ENCODE assay signal across 8 cellular contexts in genomic region chr22:30968015-30968923, GRCh38. TPM values are rescaled to one million over a fixed set of nuclear protein-coding genes. Genes with fewer than 3 reads are reported as not detected.
DNase-seq lines count a peak whose midpoint lies in the region; ATAC-seq and TF ChIP-seq lines count a peak whose summit lies in the region.

MORC2 (minus strand) TSS chr22:30968774; CDS start chr22:30967889, 885 bp downstream.

- peaks cover 7% of the 10 kb centered on the region for H3K9me3 ChIP-seq in thymus (ENCODE audit: control insufficient read depth)

- peaks cover 33% of the 10 kb centered on the region for H3K36me3 Mint-ChIP-seq in effector memory CD8-positive, alpha-beta T cell (ENCODE audit: insufficient read depth)

- peak within 1 kb of the TSS; percentile 79 for H3K4me2 ChIP-seq in mesendoderm (ENCODE audit: low read length)

- POLR2A ChIA-PET in BJ (lab: Charles Lee): interaction anchor here (0.6 to 1.8 kb wide), 2 partner anchors 68 to 113 kb away, joined by 3 to 4 read pairs; partner anchors contain the start of gene SMTN

- no peak within 1 kb of the TSS for H2BK15ac ChIP-seq in mesendoderm (replicated peaks; ENCODE audit: low read depth)

- no peak within 1 kb of the TSS for H4K5ac ChIP-seq in mesendoderm (ENCODE audit: low read length)

- CTCF ChIA-PET in BJ (lab: Yijun Ruan, JAX): interaction anchor here (0.8 to 5.0 kb wide), 8 partner anchors 18 to 139 kb away, joined by 3 to 29 read pairs (median 4); partner anchors contain the start of genes SELENOM and SMTN

- H3K9me3 Mint-ChIP-seq in effector memory CD8-positive, alpha-beta T cell: peaks cover 4 to 7% of the 10 kb centered on the region in 2 donors

- peaks cover 6% of the 10 kb centered on the region for H3K36me3 ChIP-seq in BJ (ENCODE audit: control insufficient read depth, insufficient read depth, low read length)
- H3K36me3 ChIP-seq in mesendoderm (ENCODE audit: control insufficient read depth, insufficient read depth, low read length): peaks cover 12% of the 10 kb centered on the region
- peaks cover 21% of the 10 kb centered on the region for H3K36me3 ChIP-seq in thymus (ENCODE audit: control insufficient read depth, insufficient read depth)

- peak within 1 kb of the TSS; percentile 93 for H3K56ac ChIP-seq in mesendoderm (ENCODE audit: low read length)

- H3K4ac ChIP-seq in mesendoderm (ENCODE audit: low read depth, low read length): peak within 1 kb of the TSS; percentile 73

- H3K23ac ChIP-seq in mesendoderm (ENCODE audit: low read length): peak within 1 kb of the TSS; percentile 90

- H3K4me1 ChIP-seq in mesendoderm (ENCODE audit: control insufficient read depth, low read depth, low read length): peaks cover 18% of the 10 kb centered on the region
- H3K4me1 ChIP-seq in thymus (ENCODE audit: control insufficient read depth, insufficient read depth, low read length): peaks cover 8% of the 10 kb centered on the region

- no peak for TF ChIP-seq CTCF in BJ (IDR thresholded peaks at IDR 0.05; ENCODE audit: insufficient read depth, low read depth, low read length)

- H2BK5ac ChIP-seq in mesendoderm (ENCODE audit: low read length): no peak within 1 kb of the TSS

- H3K4me3 Mint-ChIP-seq in effector memory CD8-positive, alpha-beta T cell: peak within 1 kb of the TSS; percentile 86 to 87

- H3K27ac Mint-ChIP-seq in effector memory CD8-positive, alpha-beta T cell: peak within 1 kb of the TSS; percentile 93 to 94

- H2AK5ac ChIP-seq in mesendoderm (ENCODE audit: low read length): no peak within 1 kb of the TSS

- H3K27ac ChIP-seq in mesendoderm (ENCODE audit: low read depth, low read length) (peak within 1 kb of the TSS; percentile 94), thymus (ENCODE audit: low read depth) (peak within 1 kb of the TSS; percentile 94)

- H3K4me3 ChIP-seq in BJ (ENCODE audit: low read depth, low read length): peak within 1 kb of the TSS; percentile 83
- H3K4me3 ChIP-seq in mesendoderm (ENCODE audit: low read length): peak within 1 kb of the TSS; percentile 84
- peak within 1 kb of the TSS; percentile 77 for H3K4me3 ChIP-seq in thymus (ENCODE audit: low read length)

- no peaks in the 10 kb centered on the region for H3K27me3 Mint-ChIP-seq in effector memory CD8-positive, alpha-beta T cell

- H3K27me3 ChIP-seq in BJ (ENCODE audit: control insufficient read depth, insufficient read depth, low read length) (no peaks in the 10 kb centered on the region), mesendoderm (ENCODE audit: insufficient read depth, low read length, poor library complexity) (no peaks in the 10 kb centered on the region), thymus (ENCODE audit: control insufficient read depth, insufficient read depth) (no peaks in the 10 kb centered on the region)

- H3K4me1 Mint-ChIP-seq in effector memory CD8-positive, alpha-beta T cell (ENCODE audit: low read depth in 2 of 2): peaks cover 25 to 36% of the 10 kb centered on the region in 2 donors

- peak within 1 kb of the TSS; percentile 98 for H3K18ac ChIP-seq in mesendoderm (ENCODE audit: low read length)

- peak within 1 kb of the TSS; percentile 87 for H4K8ac ChIP-seq in mesendoderm (ENCODE audit: low read depth, low read length)

- peak within 1 kb of the TSS; percentile 87 for H3K9ac ChIP-seq in mesendoderm (ENCODE audit: low read length)

- peaks cover 82% of the 10 kb centered on the region for H3K79me2 ChIP-seq in mesendoderm (ENCODE audit: control insufficient read depth, insufficient read depth, low read length)

- DNase-seq in BJ (ENCODE audit: low read depth) (no peak), RKO (ENCODE audit: low spot score) (peak; percentile 61), mesendoderm (peak; percentile 88), AG20443 (ENCODE audit: low spot score) (no peak)
- peak in 1 of 3 experiments; percentile 2 for DNase-seq in effector memory CD8-positive, alpha-beta T cell

- H3K79me1 ChIP-seq in mesendoderm (ENCODE audit: low read length): peaks cover 18% of the 10 kb centered on the region

- ATAC-seq in GM18873 (IDR thresholded peaks at IDR 0.05; ENCODE audit: low FRiP score, unreplicated experiment) (peak; percentile 17), HG03196 (IDR thresholded peaks at IDR 0.05; ENCODE audit: unreplicated experiment) (peak; percentile 13)
- no peak for ATAC-seq in effector memory CD8-positive, alpha-beta T cell (replicated peaks)

- no CpG with 5 or more reads among the region's 53 CpGs for WGBS in mesendoderm (ENCODE audit: extremely low coverage, insufficient coverage, low lambda C conversion rate)
- 22% methylated on average over 53 of the region's 53 CpGs for WGBS in thymus

- H2BK120ac ChIP-seq in mesendoderm (ENCODE audit: low read depth, low read length): peak within 1 kb of the TSS; percentile 54

RNA-seq across cellular contexts. Expression of gene MORC2, which starts in this region (rescaled TPM):
- 9.0 and 9.6 TPM in 2 replicates for polyA plus RNA-seq in BJ (2011; rRNA removed)
- polyA minus RNA-seq in BJ (2011; rRNA and poly(A)+ RNA removed): 25.3 and 34.2 TPM in 2 replicates
- 48.8 TPM for polyA plus RNA-seq in mesendoderm (2013, experiment 1 of 2)
- 45.1 TPM for polyA plus RNA-seq in mesendoderm (2013, experiment 2 of 2)
- 45.1 TPM for polyA plus RNA-seq in thymus

Comparison
In these comparisons a context has a peak if more than half of its experiments do, and no peak if none do; other contexts are left out.
1. DNase-seq: peak in RKO (single experiment) and mesendoderm (single experiment); none in BJ (single experiment) and AG20443 (single experiment).
2. Peak in every context shown above with its lines, with median percentiles within 50 percentile points of each other: H3K4me3 ChIP-seq.